Comparison of ENCODE assay signal across 31 cellular contexts in genomic region chr11:100584201-100584600, GRCh38.
A peak's percentile ranks its signal among the peaks of the same experiment; 100 is the strongest.
DNase-seq lines count a peak whose midpoint lies in the region; ATAC-seq, FAIRE-seq and TF ChIP-seq lines count a peak whose summit lies in the region.
"Had no signal": no experiment of that assay in that cellular context is flagged by ENCODE, and none has a peak within 500 bp of the region (broad histone marks: within the 10 kb centered on the region; RNA-seq: fewer than 3 reads in every experiment).

No MANE protein-coding gene starts in this region.

- H3K4me2 ChIP-seq in smooth muscle cell = peak overlapping the region; percentile 45

- H3K4me1 ChIP-seq in smooth muscle cell (ENCODE audit: low read depth) (no peaks in the 10 kb centered on the region), gastroesophageal sphincter (peaks cover 0 to 9% (median 0%) of the 10 kb centered on the region in 3 donors)
- H3K4me1 ChIP-seq: BE2C had no signal

- no peak overlapping the region for H3K4me3 Mint-ChIP-seq in activated T-helper 17 cell treated with anti-CD3 and anti-CD28 coated beads, Interleukin-2, amount 50 U/mL, for 72 hours
- H3K4me3 Mint-ChIP-seq: CD14-positive monocyte; CD8-positive, alpha-beta memory T cell had no signal

- H3K79me2 ChIP-seq in smooth muscle cell (ENCODE audit: low read depth) = no peaks in the 10 kb centered on the region

- TF ChIP-seq CTCF in choroid plexus epithelial cell (conservative IDR thresholded peaks at IDR 0.05; ENCODE audit: low read depth, low read length) = no peak
- no peak for TF ChIP-seq CTCF in smooth muscle cell (IDR thresholded peaks at IDR 0.05; ENCODE audit: borderline replicate concordance, insufficient read depth, poor library complexity, severe bottlenecking)
- TF ChIP-seq CTCF in gastroesophageal sphincter (IDR thresholded peaks at IDR 0.05) = no peak

- no peaks in the 10 kb centered on the region for H3K27me3 ChIP-seq in smooth muscle cell (ENCODE audit: low read depth)
- H3K27me3 ChIP-seq in gastroesophageal sphincter = no peaks in the 10 kb centered on the region

- no peak for DNase-seq in HTR-8/SVneo (ENCODE audit: insufficient read length, low spot score)
- DNase-seq in NCI-H226 = peak; percentile 25
- peak; percentile 16 for DNase-seq in choroid plexus epithelial cell (ENCODE audit: low read depth)
- DNase-seq in smooth muscle cell (lab: John Stamatoyannopoulos, UW; ENCODE audit: unreplicated experiment) = no peak
- DNase-seq: ACHN; BE2C; CD8-positive, alpha-beta memory T cell; DMS 273 treated with DMSO at 0.1 percent for 48 hours; DMS79 treated with DMSO at 0.1 percent for 48 hours; GF-D8; HCEC 1CT; Kasumi-1; NCI-H1048; NCI-H1417; NCI-H1694; NCI-H2081; NCI-H2171; NCI-H345; NCI-H524; NCI-H748 treated with DMSO at 0.1 percent for 48 hours; NK-92 treated with Interleukin-12 subunit alpha and Interleukin-12 subunit beta, amount 100 ng/mL, for 24 hours; SHP77 treated with DMSO at 0.1 percent for 48 hours had no signal

- no peak for TF ChIP-seq EP300 in gastroesophageal sphincter (IDR thresholded peaks at IDR 0.05)

- H3K36me3 Mint-ChIP-seq in activated T-helper 17 cell treated with anti-CD3 and anti-CD28 coated beads, Interleukin-2, amount 50 U/mL, for 72 hours (ENCODE audit: low read depth) = no peaks in the 10 kb centered on the region
- H3K36me3 Mint-ChIP-seq: CD14-positive monocyte; CD8-positive, alpha-beta memory T cell had no signal

- TF ChIP-seq POLR2A in gastroesophageal sphincter (IDR thresholded peaks at IDR 0.05) = no peak

- H3K9me3 ChIP-seq in smooth muscle cell (replicated peaks; ENCODE audit: low read depth) = no peaks in the 10 kb centered on the region
- H3K9me3 ChIP-seq in gastroesophageal sphincter = no peaks in the 10 kb centered on the region
- H3K9me3 ChIP-seq: BE2C had no signal

- no peak overlapping the region for H3K4me3 ChIP-seq in choroid plexus epithelial cell (ENCODE audit: low read depth, low read length)
- no peak overlapping the region for H3K4me3 ChIP-seq in smooth muscle cell
- H3K4me3 ChIP-seq in gastroesophageal sphincter = no peak overlapping the region
- H3K4me3 ChIP-seq: SK-N-MC had no signal

- no peak for ATAC-seq in gastroesophageal sphincter
- no peak for ATAC-seq in HG03025 (IDR thresholded peaks at IDR 0.05; ENCODE audit: low FRiP score, unreplicated experiment)
- no peak for ATAC-seq in activated T-helper 17 cell treated with anti-CD3 and anti-CD28 coated beads, Interleukin-2, amount 50 U/mL, for 72 hours (replicated peaks)
- ATAC-seq: Panc1 had no signal

- no peaks in the 10 kb centered on the region for H4K20me1 ChIP-seq in smooth muscle cell (ENCODE audit: low read depth)

- FAIRE-seq in HTR-8/SVneo (lab: Jason Lieb, UNC) = peak; percentile 52
- FAIRE-seq: GM12891, H1 had no signal

- peaks cover 6% of the 10 kb centered on the region for H3F3A ChIP-seq in smooth muscle cell (ENCODE audit: low read depth)

- no peaks in the 10 kb centered on the region for H3K4me1 Mint-ChIP-seq in activated T-helper 17 cell treated with anti-CD3 and anti-CD28 coated beads, Interleukin-2, amount 50 U/mL, for 72 hours
- H3K4me1 Mint-ChIP-seq: CD14-positive monocyte; CD8-positive, alpha-beta memory T cell had no signal

- H3K36me3 ChIP-seq in smooth muscle cell (ENCODE audit: low read depth) (no peaks in the 10 kb centered on the region), gastroesophageal sphincter (no peaks in the 10 kb centered on the region)
- H3K36me3 ChIP-seq: BE2C had no signal

- 49% methylated on average over 2 of the region's 2 CpGs for WGBS in smooth muscle cell (ENCODE audit: low lambda C conversion rate)
- WGBS in gastroesophageal sphincter (ENCODE audit: low coverage in 1 of 2), 2 donors = 85 to 92% methylated on average over 2 of the region's 2 CpGs

- H2AFZ ChIP-seq in smooth muscle cell (ENCODE audit: low read depth) = no peak overlapping the region

- no peak overlapping the region for H3K27ac Mint-ChIP-seq in activated T-helper 17 cell treated with anti-CD3 and anti-CD28 coated beads, Interleukin-2, amount 50 U/mL, for 72 hours
- H3K27ac Mint-ChIP-seq: CD14-positive monocyte; CD8-positive, alpha-beta memory T cell had no signal

- H3K9me3 Mint-ChIP-seq in activated T-helper 17 cell treated with anti-CD3 and anti-CD28 coated beads, Interleukin-2, amount 50 U/mL, for 72 hours = peaks cover 9% of the 10 kb centered on the region

- H3K27ac ChIP-seq in smooth muscle cell (ENCODE audit: low read depth) = peak overlapping the region; percentile 37
- no peak overlapping the region for H3K27ac ChIP-seq in gastroesophageal sphincter
- H3K27ac ChIP-seq: RWPE1, SK-N-MC had no signal

- H3K27me3 Mint-ChIP-seq in activated T-helper 17 cell treated with anti-CD3 and anti-CD28 coated beads, Interleukin-2, amount 50 U/mL, for 72 hours = no peaks in the 10 kb centered on the region

- no peak overlapping the region for H3K9ac ChIP-seq in smooth muscle cell (ENCODE audit: low read depth)

Comparison
In these comparisons a context has a peak if more than half of its experiments do, and no peak if none do; other contexts are left out.
1. DNase-seq: peak in NCI-H226 (single experiment) and choroid plexus epithelial cell (single experiment); none in HTR-8/SVneo (single experiment) and smooth muscle cell (single experiment).